9 cellular contexts compared by ENCODE assay signal in genomic region chr10:43076876-43077420, GRCh38. TPM values are rescaled to one million over a fixed set of nuclear protein-coding genes. Genes with fewer than 3 reads are reported as not detected.
A peak's percentile ranks its signal among the peaks of the same experiment; 100 is the strongest.
DNase-seq lines count a peak whose midpoint lies in the region; ATAC-seq and TF ChIP-seq lines count a peak whose summit lies in the region.
"Had no signal": no experiment of that assay in that cellular context is flagged by ENCODE, and none has a peak within 500 bp of the region (broad histone marks: within the 10 kb centered on the region; RNA-seq: fewer than 3 reads in every experiment).

TSS of gene RET (plus strand) at chr10:43077069. CDS start at chr10:43077259, 190 bp downstream.

- no peaks in the 10 kb centered on the region for H3K79me2 ChIP-seq in ACC112 (ENCODE audit: control insufficient read depth, insufficient read depth, low read length, unreplicated experiment)

- H2AFZ ChIP-seq in ACC112 (ENCODE audit: low read length, unreplicated experiment): peak within 1 kb of the TSS; percentile 60

- H3K9me3 ChIP-seq in iPS-15b (ENCODE audit: control insufficient read depth, insufficient read depth, low read length) (no peaks in the 10 kb centered on the region), spleen (no peaks in the 10 kb centered on the region)
- H3K9me3 ChIP-seq: adrenal gland had no signal

- DNase-seq in GM13977 (ENCODE audit: low spot score) (peak; percentile 76), spleen (no peak), NCI-H1436 treated with DMSO at 0.1 percent for 48 hours (lab: John Stamatoyannopoulos, UW) (no peak)
- DNase-seq in activated naive CD8-positive, alpha-beta T cell treated with anti-CD3 and anti-CD28 coated beads for 36 hours: peak; percentile 18

- WGBS in spleen, 5 donors: 0 to 10% (median 2%) methylated on average over 2 to 78 of the region's 78 CpGs; no CpG with 5 or more reads in 1 of the 5 donors

- in situ Hi-C loops in GM13977 (cut with MboI; ENCODE audit: low pct_unique_long_range_greater_than_20kb, low sequenced_read_pairs, unreplicated experiment): no loop called here

- intact Hi-C loops in spleen (cut with DNase I; ENCODE audit: low total_unique reads): no loop called here

- TF ChIP-seq POLR2A in spleen (IDR thresholded peaks at IDR 0.05): no peak

- H3K36me3 ChIP-seq in ACC112 (ENCODE audit: insufficient read depth, low read length) (no peaks in the 10 kb centered on the region), iPS-15b (ENCODE audit: control insufficient read depth, insufficient read depth, low read length) (no peaks in the 10 kb centered on the region), spleen (no peaks in the 10 kb centered on the region)
- H3K36me3 ChIP-seq: adrenal gland had no signal

- peak within 1 kb of the TSS; percentile 37 for H3K9ac ChIP-seq in iPS-15b (ENCODE audit: low read depth, low read length)

- H3K4me1 Mint-ChIP-seq in activated naive CD8-positive, alpha-beta T cell treated with anti-CD3 and anti-CD28 coated beads for 36 hours: peaks cover 3% of the 10 kb centered on the region

- H3K27me3 Mint-ChIP-seq in activated naive CD8-positive, alpha-beta T cell treated with anti-CD3 and anti-CD28 coated beads for 36 hours: peaks cover 42% of the 10 kb centered on the region

- ATAC-seq in GM19395 (IDR thresholded peaks at IDR 0.05; ENCODE audit: unreplicated experiment) (no peak), GM21717 (IDR thresholded peaks at IDR 0.05; ENCODE audit: unreplicated experiment) (no peak)

- no peak within 1 kb of the TSS for H3K27ac Mint-ChIP-seq in activated naive CD8-positive, alpha-beta T cell treated with anti-CD3 and anti-CD28 coated beads for 36 hours

- H3K4me1 ChIP-seq in ACC112 (ENCODE audit: control insufficient read depth, insufficient read depth, low read length, unreplicated experiment): no peaks in the 10 kb centered on the region
- H3K4me1 ChIP-seq in iPS-15b (ENCODE audit: control insufficient read depth, insufficient read depth, low read length): peaks cover 3% of the 10 kb centered on the region
- H3K4me1 ChIP-seq in spleen: peaks cover 3 to 28% (median 21%) of the 10 kb centered on the region in 6 donors
- H3K4me1 ChIP-seq: adrenal gland had no signal

- no peak within 1 kb of the TSS for H3K27ac ChIP-seq in ACC112 (ENCODE audit: low read depth, low read length)
- H3K27ac ChIP-seq in spleen: no peak within 1 kb of the TSS

- H3K4me3 Mint-ChIP-seq in activated naive CD8-positive, alpha-beta T cell treated with anti-CD3 and anti-CD28 coated beads for 36 hours: peak within 1 kb of the TSS; percentile 10

- TF ChIP-seq CTCF in GM13977 (IDR thresholded peaks at IDR 0.05; ENCODE audit: extremely low read depth, insufficient read depth, missing control alignments) (no peak), spleen (IDR thresholded peaks at IDR 0.05 in 8 of 11, conservative IDR thresholded peaks at IDR 0.05 in 3 of 11) (no peak)

- H3K4me3 ChIP-seq in ACC112 (ENCODE audit: low read depth, low read length) (peak within 1 kb of the TSS; percentile 79), iPS-15b (ENCODE audit: low read depth, low read length) (peak within 1 kb of the TSS; percentile 61), spleen (peak within 1 kb of the TSS; percentile 16 to 69 (median 48))

- H3K36me3 Mint-ChIP-seq in activated naive CD8-positive, alpha-beta T cell treated with anti-CD3 and anti-CD28 coated beads for 36 hours: no peaks in the 10 kb centered on the region

- H3K9me3 Mint-ChIP-seq in activated naive CD8-positive, alpha-beta T cell treated with anti-CD3 and anti-CD28 coated beads for 36 hours: no peaks in the 10 kb centered on the region

- H3K27me3 ChIP-seq in ACC112 (ENCODE audit: insufficient read depth, low read length) (peaks cover 64% of the 10 kb centered on the region), iPS-15b (ENCODE audit: control insufficient read depth, insufficient read depth, low read length) (peaks cover 33% of the 10 kb centered on the region), spleen (replicated peaks in 1 of 7) (peaks cover 0 to 97% (median 51%) of the 10 kb centered on the region in 7 donors)

RNA-seq across cellular contexts. Expression of gene RET, which starts in this region (rescaled TPM):
- not detected for total RNA-seq in activated naive CD8-positive, alpha-beta T cell treated with anti-CD3 and anti-CD28 coated beads for 36 hours
- total RNA-seq in spleen: under 1 TPM in 5 of 7 donors, not detected in 2; 0.30 to 0.54 (median 0.34) TPM
- polyA plus RNA-seq in spleen: under 1 TPM; 0.02 to 0.11 (median 0.10) TPM

Comparison
In these comparisons a context has a peak if more than half of its experiments do, and no peak if none do; other contexts are left out.
1. Peak in DNase-seq in activated naive CD8-positive, alpha-beta T cell treated with anti-CD3 and anti-CD28 coated beads for 36 hours; RNA of the gene not detected or under 1 TPM.